ENCODE assay signal across 25 cellular contexts in genomic region chr13:30584332-30584731, GRCh38.
"Had no signal": no experiment of that assay in that cellular context is flagged by ENCODE, and none has a peak within 500 bp of the region (broad histone marks: within the 10 kb centered on the region; RNA-seq: fewer than 3 reads in every experiment).

No MANE protein-coding gene starts in this region.

- H3K4me1 ChIP-seq: neural progenitor cell, parathyroid adenoma, right lobe of liver, tibial nerve, upper lobe of left lung, vagina had no signal

- DNase-seq: natural killer cell; occipital lobe; ovary; posterior cingulate gyrus; psoas muscle; right cardiac atrium; right lobe of liver; sigmoid colon; small intestine; stimulated activated CD4-positive, alpha-beta T cell treated with anti-CD3 and anti-CD28 coated beads, Interleukin-15, amount 100 ng/mL, for 24 hours; stimulated activated CD4-positive, alpha-beta T cell treated with anti-CD3 and anti-CD28 coated beads, Interleukin-2, amount 100 ng/mL, for 24 hours; stimulated activated CD4-positive, alpha-beta T cell treated with anti-CD3 and anti-CD28 coated beads, Interleukin-2, amount 100 ng/mL, for 48 hours; stimulated activated CD4-positive, alpha-beta T cell treated with anti-CD3 and anti-CD28 coated beads, Interleukin-4, amount 100 ng/mL, for 24 hours; stimulated activated naive B cell treated with anti-CD40 and anti-IgM and Interleukin-4, amounts not matched to agents 10 μg/mL and 1 μg/mL and 100 μg/mL, for 72 hours; stimulated activated naive CD4-positive, alpha-beta T cell treated with Interleukin-2 at 50 U/mL for 16 hours; stomach; thyroid gland; trophoblast cell; upper lobe of left lung had no signal

- H3K79me2 ChIP-seq: parathyroid adenoma had no signal

- H2AFZ ChIP-seq: neural progenitor cell, parathyroid adenoma had no signal

- ATAC-seq: natural killer cell; psoas muscle; right cardiac atrium; right lobe of liver; stimulated activated effector memory CD8-positive, alpha-beta T cell treated with anti-CD3 and anti-CD28 coated beads, Interleukin-12 subunit alpha, Interleukin-12 subunit beta, amount 100 ng/mL, for 72 hours; stimulated activated naive B cell treated with anti-CD40 and anti-IgM and Interleukin-4, amounts not matched to agents 10 μg/mL and 1 μg/mL and 100 μg/mL, for 72 hours had no signal

- H3K4me2 ChIP-seq: neural progenitor cell had no signal

- H3K9me3 ChIP-seq: ovary, psoas muscle, right lobe of liver, sigmoid colon, stomach, thoracic aorta, thyroid gland, tibial nerve, upper lobe of left lung, vagina had no signal

- H3K4me3 ChIP-seq: neural progenitor cell, ovary, psoas muscle, right lobe of liver, sigmoid colon, stomach, thoracic aorta, thyroid gland, tibial nerve, upper lobe of left lung, vagina had no signal

- H3K9ac ChIP-seq: neural progenitor cell, parathyroid adenoma had no signal

- H3K27me3 ChIP-seq: neural progenitor cell, ovary, right lobe of liver, sigmoid colon, stomach, thyroid gland, tibial nerve, upper lobe of left lung, vagina had no signal

- H3K27ac ChIP-seq: neural progenitor cell, ovary, parathyroid adenoma, psoas muscle, right lobe of liver, sigmoid colon, stomach, thoracic aorta, tibial nerve, upper lobe of left lung, vagina had no signal

- H3K36me3 ChIP-seq: neural progenitor cell, ovary, right lobe of liver, sigmoid colon, stomach, thoracic aorta, thyroid gland, tibial nerve, upper lobe of left lung, vagina had no signal
